ENCODE assay signal across 2 cellular contexts in the genomic region with DNA sequence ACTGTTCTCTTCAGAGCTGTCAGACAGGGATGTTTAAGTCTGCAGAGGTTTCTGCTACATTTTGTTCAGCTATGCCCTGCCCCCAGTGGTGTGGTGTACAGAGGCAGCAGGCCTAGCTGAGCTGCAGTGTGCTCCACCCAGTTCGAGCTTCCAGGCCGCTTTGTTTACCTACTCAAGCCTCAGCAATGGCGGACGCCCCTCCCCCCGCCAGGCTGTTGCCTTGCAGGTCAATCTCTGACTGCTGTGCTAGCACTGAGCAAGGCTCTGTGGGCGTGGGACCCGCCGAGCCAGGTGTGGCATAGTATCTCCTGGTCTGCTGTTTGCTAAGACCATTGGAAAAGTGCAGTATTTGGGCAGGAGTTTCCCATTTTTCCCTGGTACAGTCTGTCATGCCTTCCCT.
TF ChIP-seq lines count a peak whose summit lies in the region.

No MANE protein-coding gene starts in this region.

TF ChIP-seq in H1, 55 proteins besides CTCF, POLR2A, EP300 and RAD21:
- peak; percentile 42; the same call in 1 of the 2 replicates for TF ChIP-seq YY1 (IDR thresholded peaks at IDR 0.05; ENCODE audit: low read depth, low read length)

TF ChIP-seq in HepG2, 621 proteins besides CTCF, POLR2A, EP300 and RAD21:
- TF ChIP-seq, protein P1, sequence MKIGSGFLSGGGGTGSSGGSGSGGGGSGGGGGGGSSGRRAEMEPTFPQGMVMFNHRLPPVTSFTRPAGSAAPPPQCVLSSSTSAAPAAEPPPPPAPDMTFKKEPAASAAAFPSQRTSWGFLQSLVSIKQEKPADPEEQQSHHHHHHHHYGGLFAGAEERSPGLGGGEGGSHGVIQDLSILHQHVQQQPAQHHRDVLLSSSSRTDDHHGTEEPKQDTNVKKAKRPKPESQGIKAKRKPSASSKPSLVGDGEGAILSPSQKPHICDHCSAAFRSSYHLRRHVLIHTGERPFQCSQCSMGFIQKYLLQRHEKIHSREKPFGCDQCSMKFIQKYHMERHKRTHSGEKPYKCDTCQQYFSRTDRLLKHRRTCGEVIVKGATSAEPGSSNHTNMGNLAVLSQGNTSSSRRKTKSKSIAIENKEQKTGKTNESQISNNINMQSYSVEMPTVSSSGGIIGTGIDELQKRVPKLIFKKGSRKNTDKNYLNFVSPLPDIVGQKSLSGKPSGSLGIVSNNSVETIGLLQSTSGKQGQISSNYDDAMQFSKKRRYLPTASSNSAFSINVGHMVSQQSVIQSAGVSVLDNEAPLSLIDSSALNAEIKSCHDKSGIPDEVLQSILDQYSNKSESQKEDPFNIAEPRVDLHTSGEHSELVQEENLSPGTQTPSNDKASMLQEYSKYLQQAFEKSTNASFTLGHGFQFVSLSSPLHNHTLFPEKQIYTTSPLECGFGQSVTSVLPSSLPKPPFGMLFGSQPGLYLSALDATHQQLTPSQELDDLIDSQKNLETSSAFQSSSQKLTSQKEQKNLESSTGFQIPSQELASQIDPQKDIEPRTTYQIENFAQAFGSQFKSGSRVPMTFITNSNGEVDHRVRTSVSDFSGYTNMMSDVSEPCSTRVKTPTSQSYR (CRISPR knock-in tag; IDR thresholded peaks at IDR 0.05; ENCODE audit: borderline replicate concordance): peak; percentile 62; the same call in 1 of the 2 replicates
- peak; percentile 23 for TF ChIP-seq YY1 (IDR thresholded peaks at IDR 0.05; ENCODE audit: insufficient read depth, insufficient replicate concordance, low read depth, low read length)
